Comparison of ENCODE assay signal across 8 cellular contexts in the genomic region with DNA sequence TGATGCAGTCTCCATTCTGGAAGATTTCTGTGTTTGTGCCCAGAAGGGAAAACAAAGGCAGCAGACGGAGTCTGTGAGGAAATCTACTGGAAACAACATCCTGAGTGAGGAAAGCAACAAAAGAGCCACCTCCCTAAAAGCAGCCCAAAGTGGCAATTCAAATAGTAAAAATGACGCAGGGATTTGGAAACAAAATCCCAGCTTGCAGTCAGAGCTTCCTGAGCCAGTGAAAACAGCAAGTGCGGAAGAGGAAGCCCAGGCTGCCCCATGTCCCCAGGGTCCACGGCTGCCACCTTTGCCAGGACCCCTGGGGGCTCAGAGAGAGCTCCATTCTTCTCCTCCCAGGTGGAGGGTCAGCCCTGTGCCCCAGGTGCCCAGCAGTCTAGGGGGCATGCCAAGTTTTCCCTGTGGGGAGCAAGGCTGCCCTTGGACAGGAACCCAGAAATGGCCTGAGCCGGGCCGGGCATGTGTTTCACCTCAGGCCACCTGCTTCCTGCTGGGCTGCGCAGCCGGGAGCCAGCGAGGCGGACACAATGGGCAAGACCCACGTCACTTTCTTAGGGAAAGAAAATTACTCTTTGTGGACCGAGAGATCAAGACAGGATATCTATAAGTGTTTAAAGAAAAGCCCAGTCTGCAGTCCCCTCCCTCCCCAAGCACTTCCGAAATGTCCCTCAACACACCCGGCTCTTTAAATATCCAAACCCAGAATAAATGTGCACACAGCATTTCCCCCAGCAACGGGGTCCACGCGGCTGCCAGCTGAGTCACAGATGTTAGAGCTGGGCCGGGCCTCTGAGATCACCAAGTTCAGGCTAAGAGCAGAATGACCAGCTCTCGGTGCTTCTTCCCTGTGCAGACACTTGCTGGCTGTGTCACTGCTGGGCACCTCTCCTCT.
DNase-seq lines count a peak whose midpoint lies in the region; ATAC-seq and TF ChIP-seq lines count a peak whose summit lies in the region.

No MANE protein-coding gene starts in this region.

- H3K4me3 ChIP-seq in astrocyte of the spinal cord (ENCODE audit: low read depth, low read length) (no peak overlapping the region), spleen (peak overlapping the region in 2 of 8 donors; percentile 5 to 6)

- DNase-seq in astrocyte of the spinal cord (ENCODE audit: low read depth, low spot score) (peak; percentile 85), kidney tubule cell (ENCODE audit: low spot score) (peak; percentile 73), spleen (peak; percentile 84), NCI-H82 treated with DMSO at 0.1 percent for 48 hours (lab: John Stamatoyannopoulos, UW; ENCODE audit: unreplicated experiment) (no peak), NCI-H1105 treated with DMSO at 0.1 percent for 48 hours (lab: John Stamatoyannopoulos, UW) (no peak)
- no peak for DNase-seq in stimulated activated CD4-positive, alpha-beta T cell treated with anti-CD3 and anti-CD28 coated beads, Interleukin-12 subunit alpha, Interleukin-12 subunit beta, amount 100 ng/mL, for 4 hours

- TF ChIP-seq EP300 in Ishikawa (IDR thresholded peaks at IDR 0.05; ENCODE audit: borderline replicate concordance), result peak; percentile 96

- peak overlapping the region; percentile 69 to 93 (median 84) for H3K27ac ChIP-seq in spleen

- peaks cover 4 to 60% (median 38%) of the 10 kb centered on the region in 6 donors for H3K4me1 ChIP-seq in spleen

- no peak; the same call in 1 of the 2 replicates for TF ChIP-seq RAD21 in Ishikawa (IDR thresholded peaks at IDR 0.05; ENCODE audit: low read depth)

- in situ Hi-C loops in astrocyte of the spinal cord (cut with HindIII; ENCODE audit: low sequenced_read_pairs), result no loop called here

- 17 to 39% (median 37%) methylated on average over 19 of the region's 19 CpGs for WGBS in spleen, 5 donors

- no peak for TF ChIP-seq CTCF in astrocyte of the spinal cord (IDR thresholded peaks at IDR 0.05; ENCODE audit: low read depth, low read length)
- TF ChIP-seq CTCF in spleen (IDR thresholded peaks at IDR 0.05 in 8 of 11, conservative IDR thresholded peaks at IDR 0.05 in 3 of 11), result no peak

- H3K27me3 ChIP-seq in spleen (replicated peaks in 1 of 7), result peaks cover 0 to 4% (median 0%) of the 10 kb centered on the region in 7 donors

- H3K36me3 ChIP-seq in spleen, result no peaks in the 10 kb centered on the region

- no peaks in the 10 kb centered on the region for H3K9me3 ChIP-seq in spleen

- TF ChIP-seq POLR2A in spleen (IDR thresholded peaks at IDR 0.05), result no peak

- intact Hi-C loops in spleen (cut with DNase I; ENCODE audit: low total_unique reads), result no loop called here

- ATAC-seq in HG03342 (IDR thresholded peaks at IDR 0.05; ENCODE audit: unreplicated experiment), result no peak

TF ChIP-seq in Ishikawa, 13 proteins besides CTCF, POLR2A, EP300 and RAD21:
- TF ChIP-seq, protein P1, sequence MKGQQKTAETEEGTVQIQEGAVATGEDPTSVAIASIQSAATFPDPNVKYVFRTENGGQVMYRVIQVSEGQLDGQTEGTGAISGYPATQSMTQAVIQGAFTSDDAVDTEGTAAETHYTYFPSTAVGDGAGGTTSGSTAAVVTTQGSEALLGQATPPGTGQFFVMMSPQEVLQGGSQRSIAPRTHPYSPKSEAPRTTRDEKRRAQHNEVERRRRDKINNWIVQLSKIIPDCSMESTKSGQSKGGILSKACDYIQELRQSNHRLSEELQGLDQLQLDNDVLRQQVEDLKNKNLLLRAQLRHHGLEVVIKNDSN (IDR thresholded peaks at IDR 0.05), result peak; percentile 3; the same call in 1 of the 2 replicates
- TF ChIP-seq, protein P2, sequence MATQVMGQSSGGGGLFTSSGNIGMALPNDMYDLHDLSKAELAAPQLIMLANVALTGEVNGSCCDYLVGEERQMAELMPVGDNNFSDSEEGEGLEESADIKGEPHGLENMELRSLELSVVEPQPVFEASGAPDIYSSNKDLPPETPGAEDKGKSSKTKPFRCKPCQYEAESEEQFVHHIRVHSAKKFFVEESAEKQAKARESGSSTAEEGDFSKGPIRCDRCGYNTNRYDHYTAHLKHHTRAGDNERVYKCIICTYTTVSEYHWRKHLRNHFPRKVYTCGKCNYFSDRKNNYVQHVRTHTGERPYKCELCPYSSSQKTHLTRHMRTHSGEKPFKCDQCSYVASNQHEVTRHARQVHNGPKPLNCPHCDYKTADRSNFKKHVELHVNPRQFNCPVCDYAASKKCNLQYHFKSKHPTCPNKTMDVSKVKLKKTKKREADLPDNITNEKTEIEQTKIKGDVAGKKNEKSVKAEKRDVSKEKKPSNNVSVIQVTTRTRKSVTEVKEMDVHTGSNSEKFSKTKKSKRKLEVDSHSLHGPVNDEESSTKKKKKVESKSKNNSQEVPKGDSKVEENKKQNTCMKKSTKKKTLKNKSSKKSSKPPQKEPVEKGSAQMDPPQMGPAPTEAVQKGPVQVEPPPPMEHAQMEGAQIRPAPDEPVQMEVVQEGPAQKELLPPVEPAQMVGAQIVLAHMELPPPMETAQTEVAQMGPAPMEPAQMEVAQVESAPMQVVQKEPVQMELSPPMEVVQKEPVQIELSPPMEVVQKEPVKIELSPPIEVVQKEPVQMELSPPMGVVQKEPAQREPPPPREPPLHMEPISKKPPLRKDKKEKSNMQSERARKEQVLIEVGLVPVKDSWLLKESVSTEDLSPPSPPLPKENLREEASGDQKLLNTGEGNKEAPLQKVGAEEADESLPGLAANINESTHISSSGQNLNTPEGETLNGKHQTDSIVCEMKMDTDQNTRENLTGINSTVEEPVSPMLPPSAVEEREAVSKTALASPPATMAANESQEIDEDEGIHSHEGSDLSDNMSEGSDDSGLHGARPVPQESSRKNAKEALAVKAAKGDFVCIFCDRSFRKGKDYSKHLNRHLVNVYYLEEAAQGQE (IDR thresholded peaks at IDR 0.05; ENCODE audit: low read depth), result no peak
- TF ChIP-seq CEBPB (IDR thresholded peaks at IDR 0.05), result peak; percentile 2; the same call in 1 of the 2 replicates
- TF ChIP-seq EGR1 (IDR thresholded peaks at IDR 0.05), result no peak
- peak; percentile 36; the same call in 1 of the 2 replicates for TF ChIP-seq TAF1 (IDR thresholded peaks at IDR 0.05; ENCODE audit: low read depth)
- TF ChIP-seq, protein P3, sequence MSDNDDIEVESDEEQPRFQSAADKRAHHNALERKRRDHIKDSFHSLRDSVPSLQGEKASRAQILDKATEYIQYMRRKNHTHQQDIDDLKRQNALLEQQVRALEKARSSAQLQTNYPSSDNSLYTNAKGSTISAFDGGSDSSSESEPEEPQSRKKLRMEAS (IDR thresholded peaks at IDR 0.05), result peak; percentile 85
- peak; percentile 50 for TF ChIP-seq CREB1 (IDR thresholded peaks at IDR 0.05; ENCODE audit: low read depth)
- peak; percentile 83 for TF ChIP-seq TEAD4 (IDR thresholded peaks at IDR 0.05)
- TF ChIP-seq FOXM1 (IDR thresholded peaks at IDR 0.05; ENCODE audit: borderline replicate concordance, low read depth), result peak; percentile 95
- TF ChIP-seq TCF12 (IDR thresholded peaks at IDR 0.05; ENCODE audit: low read depth), result peak; percentile 99
- TF ChIP-seq YY1 (IDR thresholded peaks at IDR 0.05; ENCODE audit: low read depth), result peak; percentile 72
- peak; percentile 83 for TF ChIP-seq ZBTB7A (IDR thresholded peaks at IDR 0.05; ENCODE audit: low read depth)
- peak; percentile 97 for TF ChIP-seq NFIC (IDR thresholded peaks at IDR 0.05)

Comparison
In these comparisons a context has a peak if more than half of its experiments do, and no peak if none do; other contexts are left out.
1. DNase-seq: peak in astrocyte of the spinal cord (single experiment), kidney tubule cell (single experiment) and spleen (single experiment); none in stimulated activated CD4-positive, alpha-beta T cell treated with anti-CD3 and anti-CD28 coated beads, Interleukin-12 subunit alpha, Interleukin-12 subunit beta, amount 100 ng/mL, for 4 hours (single experiment), NCI-H82 treated with DMSO at 0.1 percent for 48 hours (single experiment) and NCI-H1105 treated with DMSO at 0.1 percent for 48 hours (single experiment).